21 cellular contexts compared by ENCODE assay signal in genomic region chr16:87347932-87348615, GRCh38. TPM values are rescaled to one million over a fixed set of nuclear protein-coding genes. Genes with fewer than 3 reads are reported as not detected.
DNase-seq lines count a peak whose midpoint lies in the region; ATAC-seq and TF ChIP-seq lines count a peak whose summit lies in the region.
"Had no signal": no experiment of that assay in that cellular context is flagged by ENCODE, and none has a peak within 500 bp of the region (broad histone marks: within the 10 kb centered on the region; RNA-seq: fewer than 3 reads in every experiment).

No MANE protein-coding gene starts in this region.

- no TSS peak for BruUV-seq in PC-3 (replicated peaks; lab: Mats Ljungman, UMichigan)

- CTCF ChIA-PET in PC-3 (lab: Charles Lee) = no interaction called here

- H3K27me3 ChIP-seq in DND-41 (ENCODE audit: insufficient read depth, low read length, poor library complexity) (no peaks in the 10 kb centered on the region), PC-3 (ENCODE audit: low read length) (no peaks in the 10 kb centered on the region)
- H3K27me3 ChIP-seq: dorsolateral prefrontal cortex, hepatocyte, left lung, SJCRH30, suprapubic skin had no signal

- peaks cover 36% of the 10 kb centered on the region for H3K4me1 ChIP-seq in DND-41 (ENCODE audit: insufficient read depth, low read length)
- no peaks in the 10 kb centered on the region for H3K4me1 ChIP-seq in PC-3 (ENCODE audit: insufficient read depth, low read length)

- H3K9me3 ChIP-seq in DND-41 (ENCODE audit: insufficient read depth, low read length, severe bottlenecking) (no peaks in the 10 kb centered on the region), PC-3 (ENCODE audit: low read length) (no peaks in the 10 kb centered on the region)
- H3K9me3 ChIP-seq: left lung, SJCRH30, suprapubic skin had no signal

- no peak overlapping the region for H3K27ac ChIP-seq in DND-41 (ENCODE audit: low read length)
- no peak overlapping the region for H3K27ac ChIP-seq in PC-3 (ENCODE audit: low read length)
- H3K27ac ChIP-seq: hepatocyte, left lung, SJCRH30, suprapubic skin had no signal

- H3K79me2 ChIP-seq in DND-41 (ENCODE audit: insufficient read depth, low read length) (peaks cover 57% of the 10 kb centered on the region), PC-3 (ENCODE audit: low read length) (no peaks in the 10 kb centered on the region)

- POLR2A ChIA-PET in PC-3 (lab: Charles Lee; ENCODE audit: unreplicated experiment) = no interaction called here

- no peak overlapping the region for H3K4me3 ChIP-seq in DND-41 (ENCODE audit: low read depth in 1 of 2, low read length in 2 of 2)
- no peak overlapping the region for H3K4me3 ChIP-seq in GM12864 (ENCODE audit: low read depth, low read length)
- no peak overlapping the region for H3K4me3 ChIP-seq in PC-3 (ENCODE audit: low read length)
- H3K4me3 ChIP-seq in epithelial cell of proximal tubule (ENCODE audit: low read depth, low read length) = no peak overlapping the region
- H3K4me3 ChIP-seq: dorsolateral prefrontal cortex, hepatocyte, left lung, SJCRH30, suprapubic skin had no signal

- TF ChIP-seq CTCF in DND-41 (IDR thresholded peaks at IDR 0.05; ENCODE audit: borderline replicate concordance, extremely low read depth, low read length, poor library complexity, severe bottlenecking) (peak; percentile 37), GM12864 (IDR thresholded peaks at IDR 0.05; ENCODE audit: low read depth, low read length, missing control alignments) (peak; percentile 12), PC-3 (conservative IDR thresholded peaks at IDR 0.05; ENCODE audit: low read depth, low read length) (peak; percentile 10; the same call in 1 of the 2 replicates), epithelial cell of proximal tubule (conservative IDR thresholded peaks at IDR 0.05; ENCODE audit: low read depth, low read length) (peak; percentile 10)

- no peaks in the 10 kb centered on the region for H3F3A ChIP-seq in PC-3 (ENCODE audit: low read length, unreplicated experiment)

- intact Hi-C loops in PC-3 (cut with micrococcal nuclease) = no loop called here

- H3K4me2 ChIP-seq in DND-41 (ENCODE audit: insufficient read depth, low read length) = no peak overlapping the region
- no peak overlapping the region for H3K4me2 ChIP-seq in PC-3 (ENCODE audit: low read length)
- H3K4me2 ChIP-seq: hepatocyte had no signal

- no peak overlapping the region for H3K9ac ChIP-seq in DND-41 (ENCODE audit: low read depth, low read length)
- no peak overlapping the region for H3K9ac ChIP-seq in PC-3 (ENCODE audit: low read length)

- H3K36me3 ChIP-seq in DND-41 (ENCODE audit: insufficient read depth, low read length) (peaks cover 56% of the 10 kb centered on the region), PC-3 (ENCODE audit: low read depth, low read length) (no peaks in the 10 kb centered on the region)
- H3K36me3 ChIP-seq: SJCRH30 had no signal

- H3K9me2 ChIP-seq in PC-3 (replicated peaks; ENCODE audit: low read length) = no peaks in the 10 kb centered on the region

- no peak for DNase-seq in DND-41
- DNase-seq in GM12864 (ENCODE audit: low read depth) = no peak
- no peak for DNase-seq in PC-3
- DNase-seq in epithelial cell of proximal tubule (ENCODE audit: low read depth) = no peak
- DNase-seq in cortex of kidney (lab: John Stamatoyannopoulos, UW) = no peak
- no peak for DNase-seq in GOT3 (lab: John Stamatoyannopoulos, UW)
- DNase-seq: activated CD4-positive, alpha-beta memory T cell treated with anti-CD3 and anti-CD28 coated beads, Interleukin-2, amount 10 ng/mL, durations not matched to agents 7 days and 5 days; activated naive CD4-positive, alpha-beta T cell treated with Interleukin-2 at 50 U/mL for 16 hours; amniotic stem cell; CD4-positive, alpha-beta T cell; dorsolateral prefrontal cortex; foreskin fibroblast; NCI-H1417; NCI-H2107; NCI-H446 treated with DMSO at 0.1 percent for 48 hours; SJCRH30 had no signal

- H4K20me1 ChIP-seq in DND-41 (ENCODE audit: insufficient read depth, low read length) (peaks cover 15% of the 10 kb centered on the region), PC-3 (ENCODE audit: low read length) (no peaks in the 10 kb centered on the region)

- ATAC-seq in DND-41 (ENCODE audit: insufficient read depth, low read depth) = no peak
- ATAC-seq in PC-3 = no peak
- ATAC-seq in GM21717 (IDR thresholded peaks at IDR 0.05; ENCODE audit: unreplicated experiment) = no peak
- ATAC-seq: left lung, WTC11 had no signal

- H2AFZ ChIP-seq in DND-41 (ENCODE audit: low read depth, low read length) (no peak overlapping the region), PC-3 (ENCODE audit: low read length) (no peak overlapping the region)
- H2AFZ ChIP-seq: hepatocyte had no signal

RNA-seq across cellular contexts. Expression of gene C16orf95, which starts 30.9 kb away (rescaled TPM):
- 2.4 and 3.3 TPM in 2 replicates for total RNA-seq in PC-3 (2014; rRNA removed)
- total RNA-seq in epithelial cell of proximal tubule = 0.65 and 1.7 TPM in 2 replicates

RNA-seq across cellular contexts. Expression of gene FBXO31, which starts 35.5 kb away (rescaled TPM):
- total RNA-seq in PC-3 (2014; rRNA removed) (14.8 and 17.7 TPM in 2 replicates), epithelial cell of proximal tubule (14.8 and 18.0 TPM in 2 replicates)

RNA-seq across cellular contexts. Expression of gene MAP1LC3B, which starts 44.1 kb away (rescaled TPM):
- total RNA-seq in PC-3 (2014; rRNA removed) (11.0 and 11.9 TPM in 2 replicates), epithelial cell of proximal tubule (39.3 and 39.5 TPM in 2 replicates)
